21 cellular contexts compared by ENCODE assay signal in genomic region chrX:86039625-86040568, GRCh38.
"Had no signal": no experiment of that assay in that cellular context is flagged by ENCODE, and none has a peak within 500 bp of the region (broad histone marks: within the 10 kb centered on the region; RNA-seq: fewer than 3 reads in every experiment).

No MANE protein-coding gene starts in this region.

- H3K4me3 ChIP-seq: heart right ventricle, left lung, ovary, thyroid gland had no signal

- DNase-seq: activated B cell treated with CpG ODN at 0.5 μM for 24 hours; activated CD4-positive, alpha-beta T cell treated with anti-CD3 and anti-CD28 coated beads for 48 hours; activated CD8-positive, alpha-beta T cell treated with anti-CD3 and anti-CD28 coated beads for 36 hours; activated effector memory CD4-positive, alpha-beta T cell treated with Interleukin-2 at 50 U/mL for 16 hours; activated T-cell treated with anti-CD3 and anti-CD28 coated beads, Interleukin-2, amount 50 U/mL, for 4 hours; amniotic stem cell; cortex of kidney; effector CD8-positive, alpha-beta T cell; foreskin melanocyte; heart right ventricle; left lung; ovary; T-helper 2 cell; thyroid gland had no signal

- H3K27me3 ChIP-seq: heart right ventricle, left lung, ovary, thyroid gland had no signal

- H3K4me3 Mint-ChIP-seq: activated B cell treated with CpG ODN at 0.5 μM for 24 hours; activated CD8-positive, alpha-beta T cell treated with anti-CD3 and anti-CD28 coated beads for 36 hours; activated T-cell treated with anti-CD3 and anti-CD28 coated beads, Interleukin-2, amount 50 U/mL, for 4 hours; central memory CD8-positive, alpha-beta T cell; nephron; stimulated activated memory B cell treated with anti-CD40 and anti-IgM and Interleukin-4, amounts not matched to agents 10 μg/mL and 1 μg/mL and 100 μg/mL, for 72 hours had no signal

- H3K9me3 Mint-ChIP-seq: activated B cell treated with CpG ODN at 0.5 μM for 24 hours; activated CD8-positive, alpha-beta T cell treated with anti-CD3 and anti-CD28 coated beads for 36 hours; activated naive CD4-positive, alpha-beta T cell treated with anti-CD3 and anti-CD28 coated beads, Interleukin-2, amount 50 U/mL, for 72 hours; activated T-cell treated with anti-CD3 and anti-CD28 coated beads, Interleukin-2, amount 50 U/mL, for 4 hours; central memory CD8-positive, alpha-beta T cell; nephron; stimulated activated memory B cell treated with anti-CD40 and anti-IgM and Interleukin-4, amounts not matched to agents 10 μg/mL and 1 μg/mL and 100 μg/mL, for 72 hours had no signal

- H3K4me1 ChIP-seq: thyroid gland had no signal

- H3K27me3 Mint-ChIP-seq: activated B cell treated with CpG ODN at 0.5 μM for 24 hours; activated CD8-positive, alpha-beta T cell treated with anti-CD3 and anti-CD28 coated beads for 36 hours; central memory CD8-positive, alpha-beta T cell; stimulated activated memory B cell treated with anti-CD40 and anti-IgM and Interleukin-4, amounts not matched to agents 10 μg/mL and 1 μg/mL and 100 μg/mL, for 72 hours had no signal

- H3K27ac ChIP-seq: heart right ventricle, left lung, ovary, thyroid gland had no signal

- H3K27ac Mint-ChIP-seq: activated B cell treated with CpG ODN at 0.5 μM for 24 hours; activated CD8-positive, alpha-beta T cell treated with anti-CD3 and anti-CD28 coated beads for 36 hours; stimulated activated memory B cell treated with anti-CD40 and anti-IgM and Interleukin-4, amounts not matched to agents 10 μg/mL and 1 μg/mL and 100 μg/mL, for 72 hours had no signal

- FAIRE-seq: islet of Langerhans, TTC549, urothelium cell line had no signal

- ATAC-seq: activated CD8-positive, alpha-beta T cell treated with anti-CD3 and anti-CD28 coated beads for 36 hours; activated naive CD4-positive, alpha-beta T cell treated with anti-CD3 and anti-CD28 coated beads, Interleukin-2, amount 50 U/mL, for 72 hours; activated T-cell treated with anti-CD3 and anti-CD28 coated beads, Interleukin-2, amount 50 U/mL, for 4 hours; left lung; stimulated activated memory B cell treated with anti-CD40 and anti-IgM and Interleukin-4, amounts not matched to agents 10 μg/mL and 1 μg/mL and 100 μg/mL, for 72 hours had no signal

- H3K36me3 ChIP-seq: heart right ventricle, left lung, ovary, thyroid gland had no signal

- H3K9me3 ChIP-seq: heart right ventricle, left lung, ovary, thyroid gland had no signal
